ENCODE assay signal across 7 cellular contexts in the genomic region with DNA sequence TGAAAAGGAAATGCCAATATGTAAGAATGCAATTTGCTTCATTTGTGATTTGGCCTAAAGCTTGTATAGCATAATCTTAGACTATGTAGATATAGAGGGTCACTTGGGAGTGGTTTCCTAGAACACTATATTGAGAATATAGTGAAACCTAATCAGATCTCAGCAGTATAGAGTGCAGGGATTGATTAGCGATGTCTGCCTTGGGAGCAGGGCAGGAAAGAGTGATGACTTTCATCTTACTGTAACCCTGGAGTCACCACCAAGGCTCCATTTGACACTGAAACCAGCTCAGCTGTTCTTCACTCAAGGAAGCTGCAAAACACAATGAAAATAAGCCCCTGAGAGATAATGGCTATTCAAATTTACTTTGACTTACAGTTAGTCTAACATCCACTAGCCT.
"Had no signal": no experiment of that assay in that cellular context is flagged by ENCODE, and none has a peak within 500 bp of the region (broad histone marks: within the 10 kb centered on the region; RNA-seq: fewer than 3 reads in every experiment).

No MANE protein-coding gene starts in this region.

- H3K36me3 ChIP-seq: HAP-1 had no signal

- H3K4me3 ChIP-seq: GM23248, HAP-1 had no signal

- H3K27ac ChIP-seq: GM23248, KMS-11 had no signal

- H3K9me3 ChIP-seq: HAP-1 had no signal

- DNase-seq: GM23248, GOT3, H7, HFFc6, KBM-7 had no signal
